In the genomic region with DNA sequence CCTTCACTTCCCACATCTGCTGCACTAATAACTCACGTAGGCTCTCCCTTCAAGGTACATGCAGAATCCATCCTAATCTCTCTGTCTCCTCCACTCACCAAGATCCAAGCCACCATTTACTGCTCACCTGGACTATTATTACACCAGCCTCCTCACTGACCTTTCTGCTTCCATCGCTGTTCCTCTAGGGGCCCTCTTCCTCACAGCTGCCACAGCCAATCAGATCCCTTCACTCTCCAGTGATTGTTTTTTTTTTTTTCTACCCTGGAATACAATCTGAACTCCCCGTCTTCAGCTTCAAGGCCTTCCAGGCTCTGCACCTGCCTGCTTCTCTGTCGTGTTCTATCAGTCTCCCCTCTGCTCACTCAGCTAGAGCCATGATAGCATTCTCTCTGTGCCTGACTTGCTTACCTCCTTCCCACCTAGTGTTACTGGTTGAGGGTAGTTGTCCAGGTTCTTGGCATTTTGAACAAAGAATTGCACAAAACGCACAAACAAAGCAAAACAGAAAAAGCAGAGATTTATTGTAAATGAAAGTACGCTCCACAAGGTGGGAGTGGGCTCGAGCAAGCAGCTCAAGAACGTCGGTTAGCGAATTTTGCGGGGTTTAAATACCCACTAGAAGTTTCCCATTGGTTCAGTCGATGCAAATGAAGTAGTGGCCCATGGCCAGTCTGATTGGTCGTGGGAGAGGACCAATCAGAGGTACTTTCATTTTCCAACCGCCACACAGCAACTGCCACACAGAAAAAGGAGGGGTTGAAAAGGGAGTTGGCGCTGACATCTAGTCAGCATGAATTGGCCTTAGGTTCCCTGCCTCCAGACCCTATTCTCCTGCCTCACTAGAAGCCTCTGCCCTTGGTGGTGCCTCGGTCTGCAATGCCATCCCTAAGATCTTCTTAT, we compare ENCODE assay signal across 1 cellular context.
A peak's percentile ranks its signal among the peaks of the same experiment; 100 is the strongest.
TF ChIP-seq lines count a peak whose summit lies in the region.

No MANE protein-coding gene starts in this region.

TF ChIP-seq in K562, 482 proteins besides CTCF, POLR2A, EP300 and RAD21:
- TF ChIP-seq ZNF384 (IDR thresholded peaks at IDR 0.05; ENCODE audit: low read depth, low read length) (0 out of 2 replicates have a peak, but pooled peaks have one; percentile 16), ZNF175 (CRISPR knock-in tag; IDR thresholded peaks at IDR 0.05; ENCODE audit: low read depth) (no peak), ATF7 (IDR thresholded peaks at IDR 0.05) (peak; percentile 92), ZNF174 (CRISPR knock-in tag; IDR thresholded peaks at IDR 0.05) (no peak), FOXK2 (conservative IDR thresholded peaks at IDR 0.05 in 1 of 2, IDR thresholded peaks at IDR 0.05 in 1 of 2; ENCODE audit: low read depth in 2 of 2) (peak in 1 of 2 experiments; percentile 74; a peak in 1 of 4 replicates), RBBP5 (IDR thresholded peaks at IDR 0.05; ENCODE audit: borderline replicate concordance, insufficient read depth, low read length, poor library complexity, severe bottlenecking) (no peak), FOXM1 (IDR thresholded peaks at IDR 0.05; ENCODE audit: low read depth) (0 out of 2 replicates have a peak, but pooled peaks have one; percentile 29), FOXM1 (CRISPR knock-in tag; IDR thresholded peaks at IDR 0.05; ENCODE audit: low read depth) (no peak)
- TF ChIP-seq, protein P1, sequence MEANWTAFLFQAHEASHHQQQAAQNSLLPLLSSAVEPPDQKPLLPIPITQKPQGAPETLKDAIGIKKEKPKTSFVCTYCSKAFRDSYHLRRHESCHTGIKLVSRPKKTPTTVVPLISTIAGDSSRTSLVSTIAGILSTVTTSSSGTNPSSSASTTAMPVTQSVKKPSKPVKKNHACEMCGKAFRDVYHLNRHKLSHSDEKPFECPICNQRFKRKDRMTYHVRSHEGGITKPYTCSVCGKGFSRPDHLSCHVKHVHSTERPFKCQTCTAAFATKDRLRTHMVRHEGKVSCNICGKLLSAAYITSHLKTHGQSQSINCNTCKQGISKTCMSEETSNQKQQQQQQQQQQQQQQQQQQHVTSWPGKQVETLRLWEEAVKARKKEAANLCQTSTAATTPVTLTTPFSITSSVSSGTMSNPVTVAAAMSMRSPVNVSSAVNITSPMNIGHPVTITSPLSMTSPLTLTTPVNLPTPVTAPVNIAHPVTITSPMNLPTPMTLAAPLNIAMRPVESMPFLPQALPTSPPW (CRISPR knock-in tag; IDR thresholded peaks at IDR 0.05), result peak; percentile 15; the same call in 1 of the 2 replicates
- TF ChIP-seq, protein P2, sequence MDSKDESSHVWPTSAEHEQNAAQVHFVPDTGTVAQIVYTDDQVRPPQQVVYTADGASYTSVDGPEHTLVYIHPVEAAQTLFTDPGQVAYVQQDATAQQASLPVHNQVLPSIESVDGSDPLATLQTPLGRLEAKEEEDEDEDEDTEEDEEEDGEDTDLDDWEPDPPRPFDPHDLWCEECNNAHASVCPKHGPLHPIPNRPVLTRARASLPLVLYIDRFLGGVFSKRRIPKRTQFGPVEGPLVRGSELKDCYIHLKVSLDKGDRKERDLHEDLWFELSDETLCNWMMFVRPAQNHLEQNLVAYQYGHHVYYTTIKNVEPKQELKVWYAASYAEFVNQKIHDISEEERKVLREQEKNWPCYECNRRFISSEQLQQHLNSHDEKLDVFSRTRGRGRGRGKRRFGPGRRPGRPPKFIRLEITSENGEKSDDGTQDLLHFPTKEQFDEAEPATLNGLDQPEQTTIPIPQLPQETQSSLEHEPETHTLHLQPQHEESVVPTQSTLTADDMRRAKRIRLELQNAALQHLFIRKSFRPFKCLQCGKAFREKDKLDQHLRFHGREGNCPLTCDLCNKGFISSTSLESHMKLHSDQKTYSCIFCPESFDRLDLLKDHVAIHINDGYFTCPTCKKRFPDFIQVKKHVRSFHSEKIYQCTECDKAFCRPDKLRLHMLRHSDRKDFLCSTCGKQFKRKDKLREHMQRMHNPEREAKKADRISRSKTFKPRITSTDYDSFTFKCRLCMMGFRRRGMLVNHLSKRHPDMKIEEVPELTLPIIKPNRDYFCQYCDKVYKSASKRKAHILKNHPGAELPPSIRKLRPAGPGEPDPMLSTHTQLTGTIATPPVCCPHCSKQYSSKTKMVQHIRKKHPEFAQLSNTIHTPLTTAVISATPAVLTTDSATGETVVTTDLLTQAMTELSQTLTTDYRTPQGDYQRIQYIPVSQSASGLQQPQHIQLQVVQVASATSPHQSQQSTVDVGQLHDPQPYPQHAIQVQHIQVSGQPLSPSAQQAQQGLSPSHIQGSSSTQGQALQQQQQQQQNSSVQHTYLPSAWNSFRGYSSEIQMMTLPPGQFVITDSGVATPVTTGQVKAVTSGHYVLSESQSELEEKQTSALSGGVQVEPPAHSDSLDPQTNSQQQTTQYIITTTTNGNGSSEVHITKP (IDR thresholded peaks at IDR 0.05; ENCODE audit: partially characterized antibody), result peak; percentile 98
- TF ChIP-seq, protein P3, sequence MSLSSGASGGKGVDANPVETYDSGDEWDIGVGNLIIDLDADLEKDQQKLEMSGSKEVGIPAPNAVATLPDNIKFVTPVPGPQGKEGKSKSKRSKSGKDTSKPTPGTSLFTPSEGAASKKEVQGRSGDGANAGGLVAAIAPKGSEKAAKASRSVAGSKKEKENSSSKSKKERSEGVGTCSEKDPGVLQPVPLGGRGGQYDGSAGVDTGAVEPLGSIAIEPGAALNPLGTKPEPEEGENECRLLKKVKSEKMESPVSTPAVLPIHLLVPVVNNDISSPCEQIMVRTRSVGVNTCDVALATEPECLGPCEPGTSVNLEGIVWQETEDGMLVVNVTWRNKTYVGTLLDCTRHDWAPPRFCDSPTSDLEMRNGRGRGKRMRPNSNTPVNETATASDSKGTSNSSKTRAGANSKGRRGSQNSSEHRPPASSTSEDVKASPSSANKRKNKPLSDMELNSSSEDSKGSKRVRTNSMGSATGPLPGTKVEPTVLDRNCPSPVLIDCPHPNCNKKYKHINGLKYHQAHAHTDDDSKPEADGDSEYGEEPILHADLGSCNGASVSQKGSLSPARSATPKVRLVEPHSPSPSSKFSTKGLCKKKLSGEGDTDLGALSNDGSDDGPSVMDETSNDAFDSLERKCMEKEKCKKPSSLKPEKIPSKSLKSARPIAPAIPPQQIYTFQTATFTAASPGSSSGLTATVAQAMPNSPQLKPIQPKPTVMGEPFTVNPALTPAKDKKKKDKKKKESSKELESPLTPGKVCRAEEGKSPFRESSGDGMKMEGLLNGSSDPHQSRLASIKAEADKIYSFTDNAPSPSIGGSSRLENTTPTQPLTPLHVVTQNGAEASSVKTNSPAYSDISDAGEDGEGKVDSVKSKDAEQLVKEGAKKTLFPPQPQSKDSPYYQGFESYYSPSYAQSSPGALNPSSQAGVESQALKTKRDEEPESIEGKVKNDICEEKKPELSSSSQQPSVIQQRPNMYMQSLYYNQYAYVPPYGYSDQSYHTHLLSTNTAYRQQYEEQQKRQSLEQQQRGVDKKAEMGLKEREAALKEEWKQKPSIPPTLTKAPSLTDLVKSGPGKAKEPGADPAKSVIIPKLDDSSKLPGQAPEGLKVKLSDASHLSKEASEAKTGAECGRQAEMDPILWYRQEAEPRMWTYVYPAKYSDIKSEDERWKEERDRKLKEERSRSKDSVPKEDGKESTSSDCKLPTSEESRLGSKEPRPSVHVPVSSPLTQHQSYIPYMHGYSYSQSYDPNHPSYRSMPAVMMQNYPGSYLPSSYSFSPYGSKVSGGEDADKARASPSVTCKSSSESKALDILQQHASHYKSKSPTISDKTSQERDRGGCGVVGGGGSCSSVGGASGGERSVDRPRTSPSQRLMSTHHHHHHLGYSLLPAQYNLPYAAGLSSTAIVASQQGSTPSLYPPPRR (CRISPR knock-in tag; IDR thresholded peaks at IDR 0.05; ENCODE audit: borderline replicate concordance), result no peak
